Comparison of ENCODE assay signal across 17 cellular contexts in genomic region chr9:19640023-19640422, GRCh38.
DNase-seq lines count a peak whose midpoint lies in the region; ATAC-seq and TF ChIP-seq lines count a peak whose summit lies in the region.
"Had no signal": no experiment of that assay in that cellular context is flagged by ENCODE, and none has a peak within 500 bp of the region (broad histone marks: within the 10 kb centered on the region; RNA-seq: fewer than 3 reads in every experiment).

No MANE protein-coding gene starts in this region.

- H3K27me3 ChIP-seq in mammary epithelial cell (ENCODE audit: insufficient read depth, low read length), result no peaks in the 10 kb centered on the region
- no peaks in the 10 kb centered on the region for H3K27me3 ChIP-seq in gastrocnemius medialis
- H3K27me3 ChIP-seq: BLaER1 had no signal

- H3K4me3 ChIP-seq in mammary epithelial cell (replicated peaks in 1 of 3; ENCODE audit: insufficient read depth in 1 of 3, low read depth in 2 of 3, low read length in 3 of 3) (no peak overlapping the region), gastrocnemius medialis (no peak overlapping the region)
- H3K4me3 ChIP-seq: BLaER1, GM23248, HAP-1 had no signal

- in situ Hi-C loops in mammary epithelial cell (cut with MboI; ENCODE audit: low sequenced_read_pairs in 2 of 2), result no loop called here
- in situ Hi-C loops in gastrocnemius medialis (cut with MboI; ENCODE audit: low sequenced_read_pairs in 4 of 4), result no loop called here

- no peak for ATAC-seq in gastrocnemius medialis

- H3K27ac ChIP-seq in caudate nucleus (ENCODE audit: low read depth, low read length) (peak overlapping the region; percentile 60), temporal lobe (ENCODE audit: low read depth, low read length) (peak overlapping the region; percentile 86), mammary epithelial cell (ENCODE audit: insufficient read depth, low read depth, low read length) (no peak overlapping the region), gastrocnemius medialis (no peak overlapping the region)
- H3K27ac ChIP-seq: BLaER1, GM23248, HL-60 had no signal

- H3K9me3 ChIP-seq in mammary epithelial cell (replicated peaks; ENCODE audit: insufficient read depth, low read length) (no peaks in the 10 kb centered on the region), gastrocnemius medialis (no peaks in the 10 kb centered on the region)
- H3K9me3 ChIP-seq: BLaER1, HAP-1 had no signal

- intact Hi-C loops in mammary epithelial cell (cut with micrococcal nuclease) (loop anchor here (2.0 kb wide), 1 partner anchor 147 kb away; no protein-coding TSS in a partner anchor), gastrocnemius medialis (cut with DNase I; ENCODE audit: low total_unique reads) (no loop called here)

- TF ChIP-seq CTCF in mammary epithelial cell (conservative IDR thresholded peaks at IDR 0.05 in 1 of 2, IDR thresholded peaks at IDR 0.05 in 1 of 2; ENCODE audit: extremely low read depth in 1 of 2, insufficient read depth in 1 of 2, low read depth in 1 of 2, low read length in 2 of 2), result no peak
- no peak for TF ChIP-seq CTCF in gastrocnemius medialis (IDR thresholded peaks at IDR 0.05 in 4 of 5, conservative IDR thresholded peaks at IDR 0.05 in 1 of 5)

- no peak overlapping the region for H3K9ac ChIP-seq in mammary epithelial cell (ENCODE audit: insufficient read depth, low read length)
- H3K9ac ChIP-seq: BLaER1, GM23248 had no signal

- H2AFZ ChIP-seq in mammary epithelial cell (ENCODE audit: low read depth, low read length), result no peak overlapping the region
- H2AFZ ChIP-seq: GM23248 had no signal

- no peaks in the 10 kb centered on the region for H3K4me1 ChIP-seq in mammary epithelial cell (ENCODE audit: insufficient read depth, low read length)
- H3K4me1 ChIP-seq in gastrocnemius medialis, result no peaks in the 10 kb centered on the region
- H3K4me1 ChIP-seq: HAP-1 had no signal

- no peak overlapping the region for H3K4me2 ChIP-seq in mammary epithelial cell (ENCODE audit: insufficient read depth, low read depth, low read length)
- H3K4me2 ChIP-seq: BLaER1 had no signal

- DNase-seq in NCI-H1694 treated with DMSO at 0.1 percent for 48 hours (lab: John Stamatoyannopoulos, UW), result peak; percentile 28
- no peak for DNase-seq in NCI-H1694 (lab: John Stamatoyannopoulos, UW)
- peak in 1 of 61 donors; percentile 13 for DNase-seq in caudate nucleus (lab: John Stamatoyannopoulos, UW)
- DNase-seq in middle frontal gyrus (ENCODE audit: extremely low spot score, low spot score), result peak; percentile 7
- DNase-seq in NCI-H1930 (lab: John Stamatoyannopoulos, UW), result no peak
- no peak for DNase-seq in mammary epithelial cell
- DNase-seq in gastrocnemius medialis, result no peak
- DNase-seq: 8988T; CD4-positive, alpha-beta memory T cell; DMS53; DND-41; EL; GM23248 had no signal

- H3K36me3 ChIP-seq in mammary epithelial cell (ENCODE audit: insufficient read depth, low read length) (no peaks in the 10 kb centered on the region), gastrocnemius medialis (no peaks in the 10 kb centered on the region)
- H3K36me3 ChIP-seq: BLaER1, HAP-1 had no signal

- CTCF ChIA-PET in mammary epithelial cell (lab: Charles Lee; ENCODE audit: low non-redundant PET), result no interaction called here

- no TSS peak for BruUV-seq in mammary epithelial cell (replicated peaks; lab: Mats Ljungman, UMichigan)

- no peaks in the 10 kb centered on the region for H3K79me2 ChIP-seq in mammary epithelial cell (ENCODE audit: insufficient read depth, low read length)

- no peaks in the 10 kb centered on the region for H4K20me1 ChIP-seq in mammary epithelial cell (ENCODE audit: insufficient read depth, low read length)
- H4K20me1 ChIP-seq: BLaER1 had no signal

- dilution Hi-C loops in mammary epithelial cell (cut with HindIII; ENCODE audit: low sequenced_read_pairs), result no loop called here

- TF ChIP-seq POLR2A in gastrocnemius medialis (IDR thresholded peaks at IDR 0.05), result no peak

Comparison
In these comparisons a context has a peak if more than half of its experiments do, and no peak if none do; other contexts are left out.
1. DNase-seq: peak in NCI-H1694 treated with DMSO at 0.1 percent for 48 hours (single experiment) and middle frontal gyrus (single experiment); none in NCI-H1694 (single experiment), NCI-H1930 (0 of 2), mammary epithelial cell (single experiment) and gastrocnemius medialis (0 of 2).
2. H3K27ac ChIP-seq: peak in caudate nucleus (single experiment) and temporal lobe (single experiment); none in mammary epithelial cell (single experiment) and gastrocnemius medialis (0 of 4).